ENCODE assay signal across 36 cellular contexts in genomic region chr19:3207466-3208242, GRCh38. TPM values are rescaled to one million over a fixed set of nuclear protein-coding genes. Genes with fewer than 3 reads are reported as not detected.
DNase-seq lines count a peak whose midpoint lies in the region; ATAC-seq and TF ChIP-seq lines count a peak whose summit lies in the region.
"Had no signal": no experiment of that assay in that cellular context is flagged by ENCODE, and none has a peak within 500 bp of the region (broad histone marks: within the 10 kb centered on the region; RNA-seq: fewer than 3 reads in every experiment).

No MANE protein-coding gene starts in this region.

- peak; percentile 43 for DNase-seq in A172 (ENCODE audit: low spot score)
- DNase-seq in H7: peak; percentile 94
- DNase-seq in RWPE1 (ENCODE audit: low spot score): no peak
- DNase-seq in endodermal cell: peak; percentile 87
- DNase-seq in activated naive CD4-positive, alpha-beta T cell treated with anti-CD3 and anti-CD28 coated beads, Interleukin-2, amount 10 ng/mL, durations not matched to agents 7 days and 5 days: no peak
- DNase-seq in NCI-H187 (lab: John Stamatoyannopoulos, UW): no peak
- DNase-seq: ACHN; activated CD4-positive, CD25-positive, alpha-beta regulatory T cell; activated CD8-positive, alpha-beta memory T cell treated with anti-CD3 and anti-CD28 coated beads, Interleukin-2, amount 10 ng/mL, durations not matched to agents 7 days and 5 days; activated naive CD4-positive, alpha-beta T cell treated with Interleukin-2 at 50 U/mL for 16 hours; COR-L47; DND-41; effector CD4-positive, alpha-beta T cell; KG1; lower lobe of right lung; MM.1S; mucosa of descending colon; NCI-H1417; NCI-H446; NCI-H82; OCI-M1; ovary; retina; stimulated activated CD4-positive, alpha-beta T cell treated with anti-CD3 and anti-CD28 coated beads, Interleukin-2, amount 100 ng/mL, for 24 hours; stomach; T-helper 9 cell; thyroid gland had no signal

- H3K4me1 Mint-ChIP-seq in endodermal cell: no peaks in the 10 kb centered on the region
- H3K4me1 Mint-ChIP-seq in activated naive CD4-positive, alpha-beta T cell treated with anti-CD3 and anti-CD28 coated beads, Interleukin-2, amount 10 ng/mL, durations not matched to agents 7 days and 5 days: no peaks in the 10 kb centered on the region

- no peak overlapping the region for H3K27ac Mint-ChIP-seq in endodermal cell
- H3K27ac Mint-ChIP-seq in activated naive CD4-positive, alpha-beta T cell treated with anti-CD3 and anti-CD28 coated beads, Interleukin-2, amount 10 ng/mL, durations not matched to agents 7 days and 5 days: no peak overlapping the region
- H3K27ac Mint-ChIP-seq: activated CD8-positive, alpha-beta memory T cell treated with anti-CD3 and anti-CD28 coated beads, Interleukin-2, amount 10 ng/mL, durations not matched to agents 7 days and 5 days; natural killer cell treated with Interleukin-12 subunit alpha and Interleukin-12 subunit beta and Interleukin-15 and Interleukin-18, amount 100 ng/mL, for 72 hours had no signal

- no peaks in the 10 kb centered on the region for H3K27me3 ChIP-seq in H7 (ENCODE audit: control insufficient read depth, insufficient read depth, low read length)
- no peaks in the 10 kb centered on the region for H3K27me3 ChIP-seq in endodermal cell (ENCODE audit: control insufficient read depth, insufficient read depth, low read length, poor library complexity, severe bottlenecking)
- H3K27me3 ChIP-seq: BLaER1, ovary, stomach, thyroid gland had no signal

- WGBS in endodermal cell (ENCODE audit: insufficient coverage in 1 of 2, insufficient read length in 1 of 2), 2 experiments: 89 to 93% methylated on average over 17 to 42 of the region's 43 CpGs

- H3K27ac ChIP-seq in RWPE1 (peak overlapping the region; percentile 14; the same call in 1 of the 2 replicates), endodermal cell (ENCODE audit: low read depth, low read length) (no peak overlapping the region)
- H3K27ac ChIP-seq: BLaER1, lower lobe of right lung, ovary, stomach, thyroid gland had no signal

- H3K9me3 ChIP-seq in endodermal cell (ENCODE audit: control insufficient read depth, low read length): no peaks in the 10 kb centered on the region
- H3K9me3 ChIP-seq: BLaER1, lower lobe of right lung, mucosa of descending colon, ovary, stomach, thyroid gland had no signal

- CTCF ChIA-PET in RWPE1 (lab: Yijun Ruan, JAX): interaction anchor here (0.6 kb wide), 2 partner anchors 171 to 199 kb away, joined by 4 to 5 read pairs; no protein-coding TSS in a partner anchor
- CTCF ChIA-PET in activated naive CD4-positive, alpha-beta T cell treated with anti-CD3 and anti-CD28 coated beads, Interleukin-2, amount 10 ng/mL, durations not matched to agents 7 days and 5 days (lab: Charles Lee): interaction anchor here (1.3 kb wide), 1 partner anchor 16 kb away, joined by 3 read pairs; the partner anchor contains the start of gene CELF5

- ATAC-seq in GM21717 (IDR thresholded peaks at IDR 0.05; ENCODE audit: unreplicated experiment) (no peak), HG03571 (IDR thresholded peaks at IDR 0.05; ENCODE audit: unreplicated experiment) (no peak)
- ATAC-seq: activated CD8-positive, alpha-beta memory T cell treated with anti-CD3 and anti-CD28 coated beads, Interleukin-2, amount 10 ng/mL, durations not matched to agents 7 days and 5 days; mucosa of descending colon; natural killer cell treated with Interleukin-12 subunit alpha and Interleukin-12 subunit beta and Interleukin-15 and Interleukin-18, amount 100 ng/mL, for 72 hours; Right ventricle myocardium inferior had no signal

- H3K4me3 Mint-ChIP-seq in endodermal cell: no peak overlapping the region
- no peak overlapping the region for H3K4me3 Mint-ChIP-seq in activated naive CD4-positive, alpha-beta T cell treated with anti-CD3 and anti-CD28 coated beads, Interleukin-2, amount 10 ng/mL, durations not matched to agents 7 days and 5 days
- H3K4me3 Mint-ChIP-seq: activated CD8-positive, alpha-beta memory T cell treated with anti-CD3 and anti-CD28 coated beads, Interleukin-2, amount 10 ng/mL, durations not matched to agents 7 days and 5 days; natural killer cell treated with Interleukin-12 subunit alpha and Interleukin-12 subunit beta and Interleukin-15 and Interleukin-18, amount 100 ng/mL, for 72 hours had no signal

- no peaks in the 10 kb centered on the region for H3K9me3 Mint-ChIP-seq in endodermal cell
- no peaks in the 10 kb centered on the region for H3K9me3 Mint-ChIP-seq in activated naive CD4-positive, alpha-beta T cell treated with anti-CD3 and anti-CD28 coated beads, Interleukin-2, amount 10 ng/mL, durations not matched to agents 7 days and 5 days
- H3K9me3 Mint-ChIP-seq: natural killer cell treated with Interleukin-12 subunit alpha and Interleukin-12 subunit beta and Interleukin-15 and Interleukin-18, amount 100 ng/mL, for 72 hours had no signal

- H3K9ac ChIP-seq in endodermal cell (ENCODE audit: extremely low read depth, low read length, poor library complexity, severe bottlenecking): no peak overlapping the region
- H3K9ac ChIP-seq: BLaER1 had no signal

- peaks cover 28% of the 10 kb centered on the region for H3K36me3 Mint-ChIP-seq in endodermal cell (ENCODE audit: low read depth)
- no peaks in the 10 kb centered on the region for H3K36me3 Mint-ChIP-seq in activated naive CD4-positive, alpha-beta T cell treated with anti-CD3 and anti-CD28 coated beads, Interleukin-2, amount 10 ng/mL, durations not matched to agents 7 days and 5 days
- H3K36me3 Mint-ChIP-seq: natural killer cell treated with Interleukin-12 subunit alpha and Interleukin-12 subunit beta and Interleukin-15 and Interleukin-18, amount 100 ng/mL, for 72 hours had no signal

- POLR2A ChIA-PET in RWPE1 (lab: Yijun Ruan, JAX; ENCODE audit: low non-redundant PET): interaction anchor here (0.5 kb wide), 1 partner anchor 237 kb away, joined by 6 read pairs; no protein-coding TSS in a partner anchor

- TF ChIP-seq CTCF in RWPE1 (conservative IDR thresholded peaks at IDR 0.05; ENCODE audit: low read depth) (no peak), endodermal cell (conservative IDR thresholded peaks at IDR 0.05) (no peak)

- no peaks in the 10 kb centered on the region for H3K4me1 ChIP-seq in endodermal cell (ENCODE audit: control insufficient read depth, insufficient read depth, low read length)
- H3K4me1 ChIP-seq: lower lobe of right lung, stomach, thyroid gland had no signal

- H3K4me3 ChIP-seq in H7 (ENCODE audit: insufficient read depth, low read depth, low read length): no peak overlapping the region
- no peak overlapping the region for H3K4me3 ChIP-seq in endodermal cell (ENCODE audit: low read length)
- H3K4me3 ChIP-seq: BLaER1, lower lobe of right lung, mucosa of descending colon, ovary, smooth muscle cell, stomach, thyroid gland had no signal

- H3K36me3 ChIP-seq in H7 (replicated peaks; ENCODE audit: control insufficient read depth, insufficient read depth, low read length) (peaks cover 9% of the 10 kb centered on the region), endodermal cell (ENCODE audit: control insufficient read depth, insufficient read depth, low read length) (peaks cover 13% of the 10 kb centered on the region)
- H3K36me3 ChIP-seq: ovary had no signal

- peaks cover 1% of the 10 kb centered on the region for H3K27me3 Mint-ChIP-seq in endodermal cell (ENCODE audit: insufficient read depth)
- no peaks in the 10 kb centered on the region for H3K27me3 Mint-ChIP-seq in activated naive CD4-positive, alpha-beta T cell treated with anti-CD3 and anti-CD28 coated beads, Interleukin-2, amount 10 ng/mL, durations not matched to agents 7 days and 5 days
- H3K27me3 Mint-ChIP-seq: activated CD8-positive, alpha-beta memory T cell treated with anti-CD3 and anti-CD28 coated beads, Interleukin-2, amount 10 ng/mL, durations not matched to agents 7 days and 5 days; natural killer cell treated with Interleukin-12 subunit alpha and Interleukin-12 subunit beta and Interleukin-15 and Interleukin-18, amount 100 ng/mL, for 72 hours had no signal

RNA-seq across cellular contexts. Expression of gene CELF5, which starts 16.8 kb away (rescaled TPM):
- total RNA-seq in A172 (2014; rRNA removed; shearing (Covaris generic)): not detected in 2 replicates
- 1.4 and 2.5 TPM in 2 replicates for total RNA-seq in H7 (2014; rRNA removed; shearing (Covaris generic))
- 1 to 10 TPM; 2.6 to 3.5 TPM for total RNA-seq in endodermal cell
- polyA plus RNA-seq in endodermal cell (2013, experiment 1 of 2): 9.2 TPM
- polyA plus RNA-seq in endodermal cell (2013, experiment 2 of 2): 7.4 TPM
- total RNA-seq: activated CD8-positive, alpha-beta memory T cell treated with anti-CD3 and anti-CD28 coated beads, Interleukin-2, amount 10 ng/mL, durations not matched to agents 7 days and 5 days; epithelial cell of proximal tubule; lower lobe of right lung; Right ventricle myocardium inferior; smooth muscle cell; thyroid gland had no signal

RNA-seq across cellular contexts. Expression of gene NCLN, which starts 21.9 kb away (rescaled TPM):
- total RNA-seq in A172 (2014; rRNA removed; shearing (Covaris generic)): 67.6 and 74.6 TPM in 2 replicates
- 68.2 and 82.8 TPM in 2 replicates for total RNA-seq in H7 (2014; rRNA removed; shearing (Covaris generic))
- 10 to 100 TPM; 80.6 to 91.2 TPM for total RNA-seq in endodermal cell
- 44.2 TPM for polyA plus RNA-seq in endodermal cell (2013, experiment 1 of 2)
- polyA plus RNA-seq in endodermal cell (2013, experiment 2 of 2): 49.4 TPM

RNA-seq across cellular contexts. Expression of gene S1PR4, which starts 29.1 kb away (rescaled TPM):
- 0.26 TPM in 1 of 2 replicates, not detected in the other for total RNA-seq in A172 (2014; rRNA removed; shearing (Covaris generic))
- not detected in 2 replicates for total RNA-seq in H7 (2014; rRNA removed; shearing (Covaris generic))
- not detected for total RNA-seq in endodermal cell
- not detected for polyA plus RNA-seq in endodermal cell (2013, experiment 1 of 2)
- not detected for polyA plus RNA-seq in endodermal cell (2013, experiment 2 of 2)
- total RNA-seq: chondrocyte, epithelial cell of proximal tubule, kidney epithelial cell, smooth muscle cell had no signal
- polyA plus RNA-seq: smooth muscle cell had no signal

Comparison
In these comparisons a context has a peak if more than half of its experiments do, and no peak if none do; other contexts are left out.
1. DNase-seq: peak in A172 (single experiment), H7 (single experiment) and endodermal cell (single experiment); none in RWPE1 (single experiment), activated naive CD4-positive, alpha-beta T cell treated with anti-CD3 and anti-CD28 coated beads, Interleukin-2, amount 10 ng/mL, durations not matched to agents 7 days and 5 days (single experiment) and NCI-H187 (0 of 2).